Comparison of ENCODE assay signal across 2 cellular contexts in the genomic region with DNA sequence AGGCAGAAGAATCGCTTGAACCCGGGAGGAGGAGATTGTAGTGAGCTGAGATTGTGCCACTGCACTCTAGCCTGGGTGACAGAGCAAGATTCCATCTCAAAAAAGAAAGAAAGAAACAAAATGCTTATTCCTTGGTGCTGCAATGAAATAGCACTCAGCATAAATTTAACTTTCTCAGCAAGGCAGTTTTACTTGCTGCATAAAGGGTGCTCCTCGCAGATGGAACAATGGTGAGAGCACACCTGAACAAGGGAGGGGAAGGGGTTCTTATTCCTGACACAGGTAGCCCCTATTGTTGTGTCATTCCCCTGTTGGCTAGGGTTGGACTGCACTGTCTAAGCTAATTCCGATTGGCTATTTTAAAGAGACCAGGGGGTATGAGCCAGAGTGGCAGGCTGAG.
TF ChIP-seq lines count a peak whose summit lies in the region.

No MANE protein-coding gene starts in this region.

TF ChIP-seq in HepG2, 621 proteins besides CTCF, POLR2A, EP300 and RAD21:
- TF ChIP-seq ZKSCAN8 (CRISPR knock-in tag; IDR thresholded peaks at IDR 0.05; ENCODE audit: borderline replicate concordance) (no peak), ZMAT3 (CRISPR knock-in tag; conservative IDR thresholded peaks at IDR 0.05) (no peak), NR3C1 (CRISPR knock-in tag; IDR thresholded peaks at IDR 0.05) (no peak), ZNF562 (CRISPR knock-in tag; IDR thresholded peaks at IDR 0.05; ENCODE audit: borderline replicate concordance) (peak; percentile 84; the same call in 1 of the 2 replicates), TOE1 (CRISPR knock-in tag; IDR thresholded peaks at IDR 0.05) (no peak), NCOA2 (CRISPR knock-in tag; IDR thresholded peaks at IDR 0.05) (no peak), SATB2 (CRISPR knock-in tag; IDR thresholded peaks at IDR 0.05) (no peak)

TF ChIP-seq in GM12878, 131 proteins besides CTCF, POLR2A, EP300 and RAD21:
- TF ChIP-seq HCFC1 (IDR thresholded peaks at IDR 0.05; ENCODE audit: low read length) (no peak), CBX3 (IDR thresholded peaks at IDR 0.05; ENCODE audit: borderline replicate concordance, low read depth) (peak; percentile 46; the same call in 1 of the 2 replicates), CREM (IDR thresholded peaks at IDR 0.05; ENCODE audit: low read depth) (no peak), JUNB (IDR thresholded peaks at IDR 0.05) (no peak), KLF5 (IDR thresholded peaks at IDR 0.05; ENCODE audit: partially characterized antibody) (peak; percentile 34), PAX8 (IDR thresholded peaks at IDR 0.05) (no peak), CBX5 (IDR thresholded peaks at IDR 0.05; ENCODE audit: low read depth) (peak; percentile 98; the same call in 1 of the 2 replicates), GATAD2B (conservative IDR thresholded peaks at IDR 0.05; ENCODE audit: low read depth) (no peak)
